12 cellular contexts compared by ENCODE assay signal in the genomic region with DNA sequence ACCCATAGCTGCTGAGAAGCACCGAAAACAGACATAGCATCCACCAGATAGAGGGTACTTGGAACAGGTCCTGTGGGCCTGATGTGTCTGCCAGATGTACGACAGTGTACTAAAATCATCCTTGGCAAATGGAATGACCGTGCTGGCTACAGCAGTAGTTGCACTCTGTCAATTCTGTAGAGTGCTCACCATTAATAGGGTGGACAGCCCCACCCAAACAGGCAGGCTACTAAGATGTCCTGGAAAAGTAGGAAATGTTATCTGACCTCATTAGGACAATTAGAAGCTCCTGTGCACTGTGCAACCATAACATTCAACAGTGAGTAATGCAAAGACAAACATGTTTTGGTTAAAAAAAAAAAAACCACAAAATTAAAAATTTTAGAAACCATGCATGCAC.
DNase-seq lines count a peak whose midpoint lies in the region; ATAC-seq and TF ChIP-seq lines count a peak whose summit lies in the region.
"Had no signal": no experiment of that assay in that cellular context is flagged by ENCODE, and none has a peak within 500 bp of the region (broad histone marks: within the 10 kb centered on the region; RNA-seq: fewer than 3 reads in every experiment).

No MANE protein-coding gene starts in this region.

- no peaks in the 10 kb centered on the region for H4K20me1 ChIP-seq in mammary epithelial cell (ENCODE audit: insufficient read depth, low read length)

- no peak for ATAC-seq in HG03108 (IDR thresholded peaks at IDR 0.05; ENCODE audit: unreplicated experiment)
- ATAC-seq in activated CD8-positive, alpha-beta memory T cell treated with anti-CD3 and anti-CD28 coated beads, Interleukin-2, amount 10 ng/mL, durations not matched to agents 7 days and 5 days = no peak

- H3K4me3 ChIP-seq in mammary epithelial cell (replicated peaks in 1 of 3; ENCODE audit: insufficient read depth in 1 of 3, low read depth in 2 of 3, low read length in 3 of 3) (no peak overlapping the region), sigmoid colon (no peak overlapping the region)
- H3K4me3 ChIP-seq: neural progenitor cell had no signal

- no peak for TF ChIP-seq POLR2A in sigmoid colon (IDR thresholded peaks at IDR 0.05)

- no peak overlapping the region for H3K27ac Mint-ChIP-seq in activated CD8-positive, alpha-beta memory T cell treated with anti-CD3 and anti-CD28 coated beads, Interleukin-2, amount 10 ng/mL, durations not matched to agents 7 days and 5 days
- H3K27ac Mint-ChIP-seq: neural progenitor cell had no signal

- H3K27me3 Mint-ChIP-seq in activated CD8-positive, alpha-beta memory T cell treated with anti-CD3 and anti-CD28 coated beads, Interleukin-2, amount 10 ng/mL, durations not matched to agents 7 days and 5 days = peaks cover 26% of the 10 kb centered on the region

- WGBS in mammary epithelial cell (ENCODE audit: low coverage, missing lambda C conversion rate) = 50% methylated on average over 2 of the region's 3 CpGs
- 75 to 90% methylated on average over 3 of the region's 3 CpGs for WGBS in sigmoid colon, 2 donors

- peaks cover 35% of the 10 kb centered on the region for H3K4me1 Mint-ChIP-seq in activated CD8-positive, alpha-beta memory T cell treated with anti-CD3 and anti-CD28 coated beads, Interleukin-2, amount 10 ng/mL, durations not matched to agents 7 days and 5 days

- H3K36me3 ChIP-seq in mammary epithelial cell (ENCODE audit: insufficient read depth, low read length) = peaks cover 12% of the 10 kb centered on the region
- no peaks in the 10 kb centered on the region for H3K36me3 ChIP-seq in sigmoid colon
- H3K36me3 ChIP-seq: neural progenitor cell had no signal

- BruUV-seq in mammary epithelial cell (replicated peaks; lab: Mats Ljungman, UMichigan) = no TSS peak

- H3K4me1 ChIP-seq in mammary epithelial cell (ENCODE audit: insufficient read depth, low read length) (peaks cover 72% of the 10 kb centered on the region), sigmoid colon (peaks cover 0 to 50% (median 45%) of the 10 kb centered on the region in 4 donors)

- H3K27me3 ChIP-seq in mammary epithelial cell (ENCODE audit: insufficient read depth, low read length) (no peaks in the 10 kb centered on the region), sigmoid colon (no peaks in the 10 kb centered on the region)
- H3K27me3 ChIP-seq: neural progenitor cell had no signal

- H3K4me3 Mint-ChIP-seq in activated CD8-positive, alpha-beta memory T cell treated with anti-CD3 and anti-CD28 coated beads, Interleukin-2, amount 10 ng/mL, durations not matched to agents 7 days and 5 days = no peak overlapping the region
- H3K4me3 Mint-ChIP-seq: neural progenitor cell had no signal

- H3K9me3 ChIP-seq in mammary epithelial cell (replicated peaks; ENCODE audit: insufficient read depth, low read length) (no peaks in the 10 kb centered on the region), sigmoid colon (no peaks in the 10 kb centered on the region)

- in situ Hi-C loops in mammary epithelial cell (cut with MboI; ENCODE audit: low sequenced_read_pairs in 2 of 2) = no loop called here

- peaks cover 55% of the 10 kb centered on the region for H3K79me2 ChIP-seq in mammary epithelial cell (ENCODE audit: insufficient read depth, low read length)

- dilution Hi-C loops in mammary epithelial cell (cut with HindIII; ENCODE audit: low sequenced_read_pairs) = no loop called here

- H3K9ac ChIP-seq in mammary epithelial cell (ENCODE audit: insufficient read depth, low read length) = peak overlapping the region; percentile 69
- H3K9ac ChIP-seq: neural progenitor cell had no signal

- peak overlapping the region; percentile 72 for H3K4me2 ChIP-seq in mammary epithelial cell (ENCODE audit: insufficient read depth, low read depth, low read length)
- H3K4me2 ChIP-seq: neural progenitor cell had no signal

- H3K27ac ChIP-seq in mammary epithelial cell (ENCODE audit: insufficient read depth, low read depth, low read length) (peak overlapping the region; percentile 100), sigmoid colon (peak overlapping the region in 3 of 4 donors; percentile 38 to 61 (median 41))

- no peak for TF ChIP-seq EP300 in sigmoid colon (IDR thresholded peaks at IDR 0.05)

- intact Hi-C loops in mammary epithelial cell (cut with micrococcal nuclease) = no loop called here
- intact Hi-C loops in sigmoid colon (cut with DNase I) = no loop called here

- CTCF ChIA-PET in mammary epithelial cell (lab: Charles Lee; ENCODE audit: low non-redundant PET) = no interaction called here
- CTCF ChIA-PET in activated CD8-positive, alpha-beta memory T cell treated with anti-CD3 and anti-CD28 coated beads, Interleukin-2, amount 10 ng/mL, durations not matched to agents 7 days and 5 days (lab: Charles Lee) = interaction anchor here (1.1 to 1.5 kb wide), 2 partner anchors 18 to 48 kb away, joined by 3 to 4 read pairs; no protein-coding TSS in a partner anchor

- H2AFZ ChIP-seq in mammary epithelial cell (ENCODE audit: low read depth, low read length) = no peak overlapping the region
- H2AFZ ChIP-seq: neural progenitor cell had no signal

- TF ChIP-seq CTCF in mammary epithelial cell (conservative IDR thresholded peaks at IDR 0.05 in 1 of 2, IDR thresholded peaks at IDR 0.05 in 1 of 2; ENCODE audit: extremely low read depth in 1 of 2, insufficient read depth in 1 of 2, low read depth in 1 of 2, low read length in 2 of 2) (no peak), sigmoid colon (IDR thresholded peaks at IDR 0.05) (no peak)

- no peaks in the 10 kb centered on the region for H3K9me3 Mint-ChIP-seq in activated CD8-positive, alpha-beta memory T cell treated with anti-CD3 and anti-CD28 coated beads, Interleukin-2, amount 10 ng/mL, durations not matched to agents 7 days and 5 days (ENCODE audit: low read depth)

- DNase-seq in ELR (ENCODE audit: low read depth) (peak; percentile 50), NCI-H446 (lab: John Stamatoyannopoulos, UW) (peak; percentile 32 to 79), mammary epithelial cell (no peak), sigmoid colon (no peak), NCI-H146 treated with DMSO at 0.1 percent for 48 hours (lab: John Stamatoyannopoulos, UW; ENCODE audit: unreplicated experiment) (no peak)
- DNase-seq in activated CD8-positive, alpha-beta memory T cell treated with anti-CD3 and anti-CD28 coated beads, Interleukin-2, amount 10 ng/mL, durations not matched to agents 7 days and 5 days = no peak
- DNase-seq: activated CD4-positive, alpha-beta T cell treated with anti-CD3 and anti-CD28 coated beads, Interleukin-2, amount 50 U/mL, for 4 hours; DMS79; NCI-H510A; stimulated activated CD4-positive, alpha-beta T cell treated with anti-CD3 and anti-CD28 coated beads, Interleukin-2, amount 100 ng/mL, for 24 hours had no signal

- peaks cover 2% of the 10 kb centered on the region for H3K36me3 Mint-ChIP-seq in activated CD8-positive, alpha-beta memory T cell treated with anti-CD3 and anti-CD28 coated beads, Interleukin-2, amount 10 ng/mL, durations not matched to agents 7 days and 5 days

Comparison
In these comparisons a context has a peak if more than half of its experiments do, and no peak if none do; other contexts are left out.
1. DNase-seq: peak in ELR (single experiment) and NCI-H446 (2 of 2); none in mammary epithelial cell (single experiment), sigmoid colon (single experiment), NCI-H146 treated with DMSO at 0.1 percent for 48 hours (single experiment) and activated CD8-positive, alpha-beta memory T cell treated with anti-CD3 and anti-CD28 coated beads, Interleukin-2, amount 10 ng/mL, durations not matched to agents 7 days and 5 days (single experiment).